ENCODE assay signal across 8 cellular contexts in genomic region chr10:88565072-88565471, GRCh38. TPM values are rescaled to one million over a fixed set of nuclear protein-coding genes. Genes with fewer than 3 reads are reported as not detected.
DNase-seq lines count a peak whose midpoint lies in the region; ATAC-seq and TF ChIP-seq lines count a peak whose summit lies in the region.

No MANE protein-coding gene starts in this region.

- H3K27ac Mint-ChIP-seq in activated CD4-positive, alpha-beta T cell treated with anti-CD3 and anti-CD28 coated beads for 36 hours: no peak overlapping the region
- no peak overlapping the region for H3K27ac Mint-ChIP-seq in osteocyte (ENCODE audit: unreplicated experiment)

- CTCF ChIA-PET in activated CD4-positive, alpha-beta T cell treated with anti-CD3 and anti-CD28 coated beads for 36 hours (lab: Charles Lee): interaction anchor here (0.6 to 2.4 kb wide), 17 partner anchors 9 to 703 kb away, joined by 3 to 9 read pairs (median 3); partner anchors contain the start of gene RNLS

- H3K27me3 Mint-ChIP-seq in activated CD4-positive, alpha-beta T cell treated with anti-CD3 and anti-CD28 coated beads for 36 hours: no peaks in the 10 kb centered on the region
- H3K27me3 Mint-ChIP-seq in osteocyte (ENCODE audit: unreplicated experiment): peaks cover 25% of the 10 kb centered on the region

- no peak for DNase-seq in activated CD4-positive, alpha-beta T cell treated with anti-CD3 and anti-CD28 coated beads for 36 hours
- no peak for DNase-seq in activated CD4-positive, alpha-beta T cell treated with anti-CD3 and anti-CD28 coated beads, Interleukin-2, amount 50 U/mL, for 1 hour
- DNase-seq in NCI-H226 (peak; percentile 16), dorsolateral prefrontal cortex (no peak), osteocyte (ENCODE audit: extremely low spot score, unreplicated experiment) (no peak), cerebellar nuclear complex (lab: John Stamatoyannopoulos, UW) (no peak)

- no peaks in the 10 kb centered on the region for H3K4me1 Mint-ChIP-seq in activated CD4-positive, alpha-beta T cell treated with anti-CD3 and anti-CD28 coated beads for 36 hours
- H3K4me1 Mint-ChIP-seq in osteocyte (ENCODE audit: unreplicated experiment): peaks cover 2% of the 10 kb centered on the region

- ATAC-seq in activated CD4-positive, alpha-beta T cell treated with anti-CD3 and anti-CD28 coated beads for 36 hours: peak; percentile 47
- ATAC-seq in GM19452 (IDR thresholded peaks at IDR 0.05; ENCODE audit: unreplicated experiment): no peak
- ATAC-seq in HG03025 (IDR thresholded peaks at IDR 0.05; ENCODE audit: low FRiP score, unreplicated experiment): no peak

- peak in 55 of 56 donors; percentile 12 to 68 (median 50) for TF ChIP-seq CTCF in dorsolateral prefrontal cortex (IDR thresholded peaks at IDR 0.05 in 54 of 56, conservative IDR thresholded peaks at IDR 0.05 in 2 of 56; ENCODE audit: low read depth in 1 of 56, partially characterized antibody in 56 of 56)
- TF ChIP-seq CTCF in osteocyte (IDR thresholded peaks at IDR 0.05): peak; percentile 65

- no peak overlapping the region for H3K27ac ChIP-seq in dorsolateral prefrontal cortex

- intact Hi-C loops in activated CD4-positive, alpha-beta T cell treated with anti-CD3 and anti-CD28 coated beads for 36 hours (cut with DNase I, micrococcal nuclease): loop anchor here (1.0 to 10.0 kb wide), 3 partner anchors 245 to 370 kb away; no protein-coding TSS in a partner anchor
- intact Hi-C loops in dorsolateral prefrontal cortex (cut with DNase I): no loop called here

- H3K4me3 ChIP-seq in dorsolateral prefrontal cortex: no peak overlapping the region

- H3K27me3 ChIP-seq in dorsolateral prefrontal cortex: no peaks in the 10 kb centered on the region

- no peak overlapping the region for H3K4me3 Mint-ChIP-seq in activated CD4-positive, alpha-beta T cell treated with anti-CD3 and anti-CD28 coated beads for 36 hours
- no peak overlapping the region for H3K4me3 Mint-ChIP-seq in osteocyte (ENCODE audit: unreplicated experiment)

- POLR2A ChIA-PET in activated CD4-positive, alpha-beta T cell treated with anti-CD3 and anti-CD28 coated beads for 36 hours (lab: Charles Lee): no interaction called here

- H3K9me3 Mint-ChIP-seq in activated CD4-positive, alpha-beta T cell treated with anti-CD3 and anti-CD28 coated beads for 36 hours (ENCODE audit: low read depth): no peaks in the 10 kb centered on the region
- H3K9me3 Mint-ChIP-seq in osteocyte (ENCODE audit: unreplicated experiment): peaks cover 4% of the 10 kb centered on the region

- H3K36me3 Mint-ChIP-seq in activated CD4-positive, alpha-beta T cell treated with anti-CD3 and anti-CD28 coated beads for 36 hours (ENCODE audit: low read depth): no peaks in the 10 kb centered on the region
- no peaks in the 10 kb centered on the region for H3K36me3 Mint-ChIP-seq in osteocyte (ENCODE audit: unreplicated experiment)

RNA-seq across cellular contexts. Expression of gene RNLS, which starts 18.0 kb away (rescaled TPM):
- total RNA-seq in activated CD4-positive, alpha-beta T cell treated with anti-CD3 and anti-CD28 coated beads for 36 hours: 1 to 10 TPM; 4.3 to 4.4 TPM
- total RNA-seq in dorsolateral prefrontal cortex (10 to 100 TPM in 99 of 120 experiments, 1 to 10 TPM in 21; 4.9 to 23.1 (median 13.3) TPM), osteocyte (1.7 and 3.9 TPM in 2 replicates)

RNA-seq across cellular contexts. Expression of gene LIPJ, which starts 21.5 kb away (rescaled TPM):
- total RNA-seq in activated CD4-positive, alpha-beta T cell treated with anti-CD3 and anti-CD28 coated beads for 36 hours: not detected
- total RNA-seq in dorsolateral prefrontal cortex (1 to 10 TPM in 19 of 120 experiments, under 1 TPM in 86, not detected in 15; 0.14 to 2.0 (median 0.60) TPM), osteocyte (not detected in 2 replicates)

Comparison
In these comparisons a context has a peak if more than half of its experiments do, and no peak if none do; other contexts are left out.
1. intact Hi-C loops: an anchor here in activated CD4-positive, alpha-beta T cell treated with anti-CD3 and anti-CD28 coated beads for 36 hours (1.0 to 10.0 kb wide); none called in dorsolateral prefrontal cortex.